ENCODE assay signal across 13 cellular contexts in genomic region chr7:74511360-74511759, GRCh38. TPM values are rescaled to one million over a fixed set of nuclear protein-coding genes. Genes with fewer than 3 reads are reported as not detected.
"Had no signal": no experiment of that assay in that cellular context is flagged by ENCODE, and none has a peak within 500 bp of the region (broad histone marks: within the 10 kb centered on the region; RNA-seq: fewer than 3 reads in every experiment).

No MANE protein-coding gene starts in this region.

- H3K36me3 ChIP-seq: colonic mucosa had no signal

- H3K4me1 Mint-ChIP-seq: activated naive CD8-positive, alpha-beta T cell treated with anti-CD3 and anti-CD28 coated beads, Interleukin-2, amount 10 ng/mL, durations not matched to agents 7 days and 5 days; T-cell had no signal

- ATAC-seq: activated CD8-positive, alpha-beta T cell treated with anti-CD3 and anti-CD28 coated beads, Interleukin-2, amount 10 ng/mL, durations not matched to agents 7 days and 5 days; left colon; T-cell had no signal

- DNase-seq: activated CD4-positive, alpha-beta T cell treated with anti-CD3 and anti-CD28 coated beads for 4 hours; activated CD8-positive, alpha-beta memory T cell treated with anti-CD3 and anti-CD28 coated beads, Interleukin-2, amount 50 U/mL, for 48 hours; activated CD8-positive, alpha-beta T cell treated with anti-CD3 and anti-CD28 coated beads, Interleukin-2, amount 10 ng/mL, durations not matched to agents 7 days and 5 days; activated naive CD8-positive, alpha-beta T cell treated with anti-CD3 and anti-CD28 coated beads, Interleukin-2, amount 10 ng/mL, durations not matched to agents 7 days and 5 days; colonic mucosa; effector CD8-positive, alpha-beta T cell; left colon; mammary epithelial cell; T-cell; transverse colon had no signal

- H3K27ac Mint-ChIP-seq: activated CD8-positive, alpha-beta T cell treated with anti-CD3 and anti-CD28 coated beads, Interleukin-2, amount 10 ng/mL, durations not matched to agents 7 days and 5 days; activated naive CD8-positive, alpha-beta T cell treated with anti-CD3 and anti-CD28 coated beads, Interleukin-2, amount 10 ng/mL, durations not matched to agents 7 days and 5 days; T-cell had no signal

- H3K27me3 Mint-ChIP-seq: activated naive CD8-positive, alpha-beta T cell treated with anti-CD3 and anti-CD28 coated beads, Interleukin-2, amount 10 ng/mL, durations not matched to agents 7 days and 5 days; T-cell had no signal

- H3K4me3 Mint-ChIP-seq: activated CD8-positive, alpha-beta T cell treated with anti-CD3 and anti-CD28 coated beads, Interleukin-2, amount 10 ng/mL, durations not matched to agents 7 days and 5 days; activated naive CD8-positive, alpha-beta T cell treated with anti-CD3 and anti-CD28 coated beads, Interleukin-2, amount 10 ng/mL, durations not matched to agents 7 days and 5 days; T-cell had no signal

- H3K27ac ChIP-seq: ascending aorta, colonic mucosa, transverse colon, VCaP had no signal

- H3K27me3 ChIP-seq: ascending aorta, colonic mucosa, transverse colon had no signal

- H3K4me1 ChIP-seq: ascending aorta, colonic mucosa had no signal

- H3K9me3 ChIP-seq: ascending aorta, colonic mucosa, transverse colon had no signal

- H3K4me3 ChIP-seq: ascending aorta, colonic mucosa, skin epidermis, transverse colon had no signal

- H3K36me3 Mint-ChIP-seq: activated naive CD8-positive, alpha-beta T cell treated with anti-CD3 and anti-CD28 coated beads, Interleukin-2, amount 10 ng/mL, durations not matched to agents 7 days and 5 days; T-cell had no signal

- H3K9me3 Mint-ChIP-seq: activated naive CD8-positive, alpha-beta T cell treated with anti-CD3 and anti-CD28 coated beads, Interleukin-2, amount 10 ng/mL, durations not matched to agents 7 days and 5 days; T-cell had no signal

RNA-seq across cellular contexts. Expression of gene GTF2IRD1, which starts 57.7 kb away (rescaled TPM):
- total RNA-seq: activated CD8-positive, alpha-beta T cell treated with anti-CD3 and anti-CD28 coated beads, Interleukin-2, amount 10 ng/mL, durations not matched to agents 7 days and 5 days had no signal
